In genomic region chr13:53782400-53783030, GRCh38 we compare ENCODE assay signal across 8 cellular contexts.
DNase-seq lines count a peak whose midpoint lies in the region; ATAC-seq and TF ChIP-seq lines count a peak whose summit lies in the region.

No MANE protein-coding gene starts in this region.

- H3K79me2 ChIP-seq in GM23338 (replicated peaks; ENCODE audit: insufficient read depth) = no peaks in the 10 kb centered on the region
- no peaks in the 10 kb centered on the region for H3K79me2 ChIP-seq in Loucy (ENCODE audit: insufficient read depth, low read length)
- no peaks in the 10 kb centered on the region for H3K79me2 ChIP-seq in PC-3 (ENCODE audit: low read length)

- H3K36me3 ChIP-seq in ES-I3 (ENCODE audit: insufficient read depth, low read length) (no peaks in the 10 kb centered on the region), GM23338 (ENCODE audit: insufficient read depth) (no peaks in the 10 kb centered on the region), Loucy (ENCODE audit: insufficient read depth, low read length) (no peaks in the 10 kb centered on the region), PC-3 (ENCODE audit: low read depth, low read length) (no peaks in the 10 kb centered on the region)

- H3F3A ChIP-seq in GM23338 (replicated peaks; ENCODE audit: low read depth) = no peaks in the 10 kb centered on the region
- no peaks in the 10 kb centered on the region for H3F3A ChIP-seq in Loucy (ENCODE audit: low read depth)
- no peaks in the 10 kb centered on the region for H3F3A ChIP-seq in PC-3 (ENCODE audit: low read length, unreplicated experiment)

- H2AFZ ChIP-seq in GM23338 (peak overlapping the region; percentile 53; the same call in 1 of the 2 replicates), Loucy (ENCODE audit: low read length) (no peak overlapping the region), PC-3 (ENCODE audit: low read length) (peak overlapping the region; percentile 74)

- 0 out of 3 replicates have a peak, but pooled peaks cover 4% of the 10 kb centered on the region for H3K36me3 Mint-ChIP-seq in GM23338 (ENCODE audit: low read depth)

- peak; percentile 82 to 86 for TF ChIP-seq CTCF in GM23338 (conservative IDR thresholded peaks at IDR 0.05; ENCODE audit: low read depth in 2 of 2)
- peak; percentile 84 for TF ChIP-seq CTCF in Loucy (conservative IDR thresholded peaks at IDR 0.05; ENCODE audit: low read length)
- TF ChIP-seq CTCF in PC-3 (conservative IDR thresholded peaks at IDR 0.05; ENCODE audit: low read depth, low read length) = peak; percentile 63

- intact Hi-C loops in PC-3 (cut with micrococcal nuclease) = loop anchor here (1.0 to 10.0 kb wide), 7 partner anchors 62 to 752 kb away; no protein-coding TSS in a partner anchor

- peak overlapping the region; percentile 35; the same call in 1 of the 2 replicates for H3K9ac ChIP-seq in ES-I3 (ENCODE audit: low read depth, low read length)
- H3K9ac ChIP-seq in Loucy (ENCODE audit: low read depth, low read length, poor library complexity, severe bottlenecking) = no peak overlapping the region
- no peak overlapping the region for H3K9ac ChIP-seq in PC-3 (ENCODE audit: low read length)

- POLR2A ChIA-PET in PC-3 (lab: Charles Lee; ENCODE audit: unreplicated experiment) = interaction anchor here (0.6 kb wide), 1 partner anchor 1058 kb away, joined by 3 read pairs; no protein-coding TSS in a partner anchor

- H3K4me2 ChIP-seq in GM23338 (peak overlapping the region; percentile 61), Loucy (ENCODE audit: low read depth, low read length, poor library complexity, severe bottlenecking) (no peak overlapping the region), PC-3 (ENCODE audit: low read length) (peak overlapping the region; percentile 79)

- no peak overlapping the region for H3K27ac Mint-ChIP-seq in GM23338

- peak overlapping the region; percentile 18; the same call in 1 of the 2 replicates for H3K4me3 ChIP-seq in GM23338
- H3K4me3 ChIP-seq in Loucy (ENCODE audit: low read length, poor library complexity, severe bottlenecking) = no peak overlapping the region
- peak overlapping the region; percentile 44; the same call in 1 of the 2 replicates for H3K4me3 ChIP-seq in PC-3 (ENCODE audit: low read length)

- no peak overlapping the region for H3K27ac ChIP-seq in GM23338 (ENCODE audit: low read depth)
- H3K27ac ChIP-seq in PC-3 (ENCODE audit: low read length) = no peak overlapping the region

- peaks cover 24% of the 10 kb centered on the region for H3K4me1 Mint-ChIP-seq in GM23338

- 0 out of 2 replicates have a peak, but pooled peaks cover 4% of the 10 kb centered on the region for H3K4me1 ChIP-seq in ES-I3 (ENCODE audit: insufficient read depth, low read length)
- peaks cover 7% of the 10 kb centered on the region for H3K4me1 ChIP-seq in GM23338 (ENCODE audit: insufficient read depth)
- no peaks in the 10 kb centered on the region for H3K4me1 ChIP-seq in Loucy (ENCODE audit: insufficient read depth, low read length, poor library complexity, severe bottlenecking)
- H3K4me1 ChIP-seq in PC-3 (ENCODE audit: insufficient read depth, low read length) = no peaks in the 10 kb centered on the region

- BruUV-seq in PC-3 (replicated peaks; lab: Mats Ljungman, UMichigan) = no TSS peak

- CTCF ChIA-PET in PC-3 (lab: Charles Lee) = interaction anchor here (0.6 to 1.5 kb wide), 6 partner anchors 330 to 825 kb away, joined by 3 to 19 read pairs (median 4); no protein-coding TSS in a partner anchor

- DNase-seq in GM23338 (ENCODE audit: low spot score) (peak; percentile 84), PC-3 (peak; percentile 67), ecto neural progenitor cell (ENCODE audit: low spot score) (peak; percentile 52), medulla oblongata (ENCODE audit: extremely low spot score) (peak; percentile 84)
- no peak for DNase-seq in activated T-cell treated with anti-CD3 and anti-CD28 coated beads, Interleukin-2, amount 50 U/mL, for 48 hours
- no peak for DNase-seq in activated naive CD4-positive, alpha-beta T cell (lab: John Stamatoyannopoulos, UW)

- H3K27me3 Mint-ChIP-seq in GM23338 (ENCODE audit: insufficient read depth, low read depth, poor library complexity) = no peaks in the 10 kb centered on the region

- no peaks in the 10 kb centered on the region for H3K27me3 ChIP-seq in GM23338 (ENCODE audit: insufficient read depth)
- no peaks in the 10 kb centered on the region for H3K27me3 ChIP-seq in Loucy (ENCODE audit: insufficient read depth, low read length, poor library complexity, severe bottlenecking)
- H3K27me3 ChIP-seq in PC-3 (ENCODE audit: low read length) = no peaks in the 10 kb centered on the region

- H4K20me1 ChIP-seq in GM23338 (replicated peaks; ENCODE audit: insufficient read depth) = no peaks in the 10 kb centered on the region
- no peaks in the 10 kb centered on the region for H4K20me1 ChIP-seq in Loucy (ENCODE audit: insufficient read depth, low read length, poor library complexity, severe bottlenecking)
- H4K20me1 ChIP-seq in PC-3 (ENCODE audit: low read length) = no peaks in the 10 kb centered on the region

- no peaks in the 10 kb centered on the region for H3K9me3 Mint-ChIP-seq in GM23338

- H3K9me2 ChIP-seq in GM23338 (ENCODE audit: insufficient read depth) (no peaks in the 10 kb centered on the region), Loucy (replicated peaks; ENCODE audit: low read depth, low read length) (no peaks in the 10 kb centered on the region), PC-3 (replicated peaks; ENCODE audit: low read length) (no peaks in the 10 kb centered on the region)

- peak; percentile 73 for ATAC-seq in GM23338
- peak; percentile 77 for ATAC-seq in PC-3

- H3K9me3 ChIP-seq in ES-I3 (ENCODE audit: control insufficient read depth, insufficient read depth, low read length) = no peaks in the 10 kb centered on the region
- no peaks in the 10 kb centered on the region for H3K9me3 ChIP-seq in Loucy (ENCODE audit: insufficient read depth, low read depth, low read length)
- H3K9me3 ChIP-seq in PC-3 (ENCODE audit: low read length) = no peaks in the 10 kb centered on the region

- H3K4me3 Mint-ChIP-seq in GM23338 = no peak overlapping the region; the same call in 2 of the 3 replicates

TF ChIP-seq in GM23338, 12 proteins besides CTCF, POLR2A, EP300 and RAD21 (continues in another document):
- TF ChIP-seq ZNF114 (CRISPR knock-in tag; IDR thresholded peaks at IDR 0.05) = no peak
- TF ChIP-seq STAT1 (IDR thresholded peaks at IDR 0.05; ENCODE audit: unreplicated experiment) = no peak
- TF ChIP-seq REST (IDR thresholded peaks at IDR 0.05; ENCODE audit: unreplicated experiment) = no peak

Comparison
In these comparisons a context has a peak if more than half of its experiments do, and no peak if none do; other contexts are left out.
1. DNase-seq: peak in GM23338 (single experiment), PC-3 (single experiment), ecto neural progenitor cell (single experiment) and medulla oblongata (single experiment); none in activated T-cell treated with anti-CD3 and anti-CD28 coated beads, Interleukin-2, amount 50 U/mL, for 48 hours (0 of 2) and activated naive CD4-positive, alpha-beta T cell (0 of 4).
2. Peak in every context shown above with its lines, with median percentiles within 50 percentile points of each other: CTCF ChIP-seq.